19 cellular contexts compared by ENCODE assay signal in genomic region chr3:13702226-13702820, GRCh38.
DNase-seq lines count a peak whose midpoint lies in the region; ATAC-seq and TF ChIP-seq lines count a peak whose summit lies in the region.
"Had no signal": no experiment of that assay in that cellular context is flagged by ENCODE, and none has a peak within 500 bp of the region (broad histone marks: within the 10 kb centered on the region; RNA-seq: fewer than 3 reads in every experiment).

No MANE protein-coding gene starts in this region.

- H3K4me3 ChIP-seq in left ventricle myocardium inferior (no peak overlapping the region), endodermal cell (ENCODE audit: low read length) (no peak overlapping the region), aorta (ENCODE audit: low read length in 2 of 2) (no peak overlapping the region)
- H3K4me3 ChIP-seq: PC-9 had no signal

- ATAC-seq in left ventricle myocardium superior, result no peak
- no peak for ATAC-seq in aorta (ENCODE audit: low FRiP score)

- intact Hi-C loops in left ventricle myocardium inferior (cut with micrococcal nuclease), result no loop called here
- intact Hi-C loops in left ventricle myocardium superior (cut with micrococcal nuclease), result no loop called here
- intact Hi-C loops in aorta (cut with DNase I), result no loop called here

- H3K4me1 ChIP-seq in left ventricle myocardium inferior, result no peaks in the 10 kb centered on the region
- H3K4me1 ChIP-seq in endodermal cell (ENCODE audit: control insufficient read depth, insufficient read depth, low read length), result no peaks in the 10 kb centered on the region
- H3K4me1 ChIP-seq in aorta (ENCODE audit: control insufficient read depth in 1 of 2, insufficient read depth in 2 of 2, low read length in 2 of 2), result no peaks in the 10 kb centered on the region

- TF ChIP-seq CTCF in left ventricle myocardium inferior (IDR thresholded peaks at IDR 0.05; ENCODE audit: borderline replicate concordance) (no peak), endodermal cell (conservative IDR thresholded peaks at IDR 0.05) (no peak), osteocyte (IDR thresholded peaks at IDR 0.05) (no peak)

- H3K36me3 Mint-ChIP-seq in endodermal cell (ENCODE audit: low read depth) (no peaks in the 10 kb centered on the region), osteocyte (ENCODE audit: unreplicated experiment) (no peaks in the 10 kb centered on the region)

- H3K4me1 Mint-ChIP-seq in endodermal cell, result peaks cover 3% of the 10 kb centered on the region
- no peaks in the 10 kb centered on the region for H3K4me1 Mint-ChIP-seq in osteocyte (ENCODE audit: unreplicated experiment)

- WGBS in endodermal cell (ENCODE audit: insufficient coverage in 1 of 2, insufficient read length in 1 of 2), 2 experiments, result 93 to 98% methylated on average over 8 of the region's 8 CpGs
- 83 to 94% methylated on average over 8 of the region's 8 CpGs for WGBS in aorta, 2 donors

- no peak overlapping the region for H3K27ac ChIP-seq in left ventricle myocardium inferior (replicated peaks)
- no peak overlapping the region for H3K27ac ChIP-seq in endodermal cell (ENCODE audit: low read depth, low read length)
- no peak overlapping the region for H3K27ac ChIP-seq in aorta (ENCODE audit: low read depth in 1 of 2, low read length in 2 of 2)
- H3K27ac ChIP-seq: KMS-11, PC-9 had no signal

- peak; percentile 6 for DNase-seq in left ventricle myocardium inferior
- no peak for DNase-seq in left ventricle myocardium superior
- DNase-seq in endodermal cell, result peak; percentile 20
- peak; percentile 74 for DNase-seq in osteocyte (ENCODE audit: extremely low spot score, unreplicated experiment)
- peak; percentile 13 to 39 for DNase-seq in aorta
- DNase-seq in pons (ENCODE audit: low spot score), result no peak
- no peak for DNase-seq in hypothalamus (lab: John Stamatoyannopoulos, UW)
- DNase-seq: ACHN, AML-193, COR-L47, DMS153, HFFc6, NCI-H1048, NCI-H1436 treated with DMSO at 0.1 percent for 48 hours, NCI-H2029 treated with DMSO at 0.1 percent for 48 hours, NCI-H510A, NCI-H82, PC-9 had no signal

- H3K9me3 ChIP-seq in left ventricle myocardium inferior (replicated peaks), result peaks cover 4% of the 10 kb centered on the region
- no peaks in the 10 kb centered on the region for H3K9me3 ChIP-seq in endodermal cell (ENCODE audit: control insufficient read depth, low read length)
- no peaks in the 10 kb centered on the region for H3K9me3 ChIP-seq in aorta (ENCODE audit: control insufficient read depth, low read length)

- H3K9me3 Mint-ChIP-seq in endodermal cell, result peaks cover 4% of the 10 kb centered on the region
- peaks cover 34% of the 10 kb centered on the region for H3K9me3 Mint-ChIP-seq in osteocyte (ENCODE audit: unreplicated experiment)

- H3K27ac Mint-ChIP-seq in endodermal cell (no peak overlapping the region), osteocyte (ENCODE audit: unreplicated experiment) (no peak overlapping the region)
- H3K27ac Mint-ChIP-seq: HFFc6 had no signal

- no peak overlapping the region for H3K9ac ChIP-seq in endodermal cell (ENCODE audit: extremely low read depth, low read length, poor library complexity, severe bottlenecking)
- H3K9ac ChIP-seq: KMS-11 had no signal

- no peaks in the 10 kb centered on the region for H3K36me3 ChIP-seq in left ventricle myocardium inferior
- H3K36me3 ChIP-seq in endodermal cell (ENCODE audit: control insufficient read depth, insufficient read depth, low read length), result no peaks in the 10 kb centered on the region
- H3K36me3 ChIP-seq in aorta (ENCODE audit: control insufficient read depth in 1 of 2, insufficient read depth in 2 of 2, low read length in 1 of 2), result no peaks in the 10 kb centered on the region

- no peak overlapping the region for H3K4me3 Mint-ChIP-seq in endodermal cell
- H3K4me3 Mint-ChIP-seq in osteocyte (ENCODE audit: unreplicated experiment), result no peak overlapping the region
- H3K4me3 Mint-ChIP-seq: HFFc6 had no signal

- H3K27me3 Mint-ChIP-seq in endodermal cell (ENCODE audit: insufficient read depth), result peaks cover 24% of the 10 kb centered on the region
- H3K27me3 Mint-ChIP-seq in osteocyte (ENCODE audit: unreplicated experiment), result no peaks in the 10 kb centered on the region

- H3K27me3 ChIP-seq in left ventricle myocardium inferior (ENCODE audit: low read depth), result peaks cover 85% of the 10 kb centered on the region
- no peaks in the 10 kb centered on the region for H3K27me3 ChIP-seq in endodermal cell (ENCODE audit: control insufficient read depth, insufficient read depth, low read length, poor library complexity, severe bottlenecking)
- no peaks in the 10 kb centered on the region for H3K27me3 ChIP-seq in aorta (ENCODE audit: control insufficient read depth in 1 of 2, insufficient read depth in 2 of 2, low read length in 1 of 2)

Comparison
In these comparisons a context has a peak if more than half of its experiments do, and no peak if none do; other contexts are left out.
1. DNase-seq: peak in left ventricle myocardium inferior (single experiment), endodermal cell (single experiment), osteocyte (single experiment) and aorta (2 of 2); none in left ventricle myocardium superior (single experiment), pons (single experiment) and hypothalamus (0 of 51).